ENCODE assay signal across 8 cellular contexts in the genomic region with DNA sequence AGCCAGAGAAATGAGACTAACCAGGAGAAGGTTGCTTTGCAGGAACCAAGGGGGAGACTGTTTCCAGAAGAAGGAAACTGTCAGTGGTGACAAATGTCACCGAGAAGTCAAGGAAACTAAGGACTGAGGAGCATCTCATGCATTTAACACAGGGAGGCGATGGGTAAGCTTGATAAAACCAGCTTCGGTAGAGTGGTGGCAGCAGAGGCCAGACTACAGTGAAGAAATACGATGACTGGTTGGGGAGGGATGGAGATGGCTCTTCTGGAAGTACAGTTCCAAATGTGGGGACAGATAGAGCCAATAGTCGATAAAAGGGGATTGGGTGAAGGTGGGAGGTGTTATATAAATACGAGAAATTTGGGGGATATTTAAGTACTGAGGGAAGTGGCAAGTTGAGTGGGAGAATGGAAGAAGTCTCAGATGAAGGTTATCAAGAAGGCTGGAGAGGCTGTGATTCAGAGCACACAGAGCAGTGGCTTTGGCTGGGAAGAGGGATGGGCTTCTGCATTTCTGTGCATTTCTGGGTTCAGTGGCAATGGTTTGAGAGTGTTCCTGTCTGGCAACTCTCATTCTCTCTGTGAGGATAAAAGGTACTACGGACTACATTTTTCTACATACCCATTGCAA. TPM values are rescaled to one million over a fixed set of nuclear protein-coding genes. Genes with fewer than 3 reads are reported as not detected.
DNase-seq lines count a peak whose midpoint lies in the region; ATAC-seq and TF ChIP-seq lines count a peak whose summit lies in the region.

No MANE protein-coding gene starts in this region.

- peak; percentile 70 for ATAC-seq in GM19452 (IDR thresholded peaks at IDR 0.05; ENCODE audit: unreplicated experiment)
- peak; percentile 93 for ATAC-seq in WTC11
- ATAC-seq in GM19467 (IDR thresholded peaks at IDR 0.05; ENCODE audit: unreplicated experiment) = no peak

- no peaks in the 10 kb centered on the region for H3K27me3 ChIP-seq in DOHH2 (ENCODE audit: control insufficient read depth, low read length)

- H3K9me2 ChIP-seq in DOHH2 (replicated peaks; ENCODE audit: control insufficient read depth, low read length) = no peaks in the 10 kb centered on the region

- DNase-seq in MV-4-11 (lab: John Stamatoyannopoulos, UW) (peak; percentile 58), WTC11 (ENCODE audit: low spot score) (peak; percentile 46), fibroblast of villous mesenchyme (ENCODE audit: low read depth) (peak; percentile 6), pons (ENCODE audit: low spot score) (peak; percentile 93), mesenteric fat pad (ENCODE audit: low spot score) (no peak)

- H3K4me3 ChIP-seq in DOHH2 (ENCODE audit: low read length) (no peak overlapping the region), fibroblast of villous mesenchyme (ENCODE audit: low read depth, low read length) (no peak overlapping the region)

- H3K27ac ChIP-seq in DOHH2 (ENCODE audit: low read depth, low read length) = no peak overlapping the region

- no peaks in the 10 kb centered on the region for H3K36me3 ChIP-seq in DOHH2 (ENCODE audit: control insufficient read depth, low read length)

- H3K4me3 Mint-ChIP-seq in WTC11 = no peak overlapping the region

- H3F3A ChIP-seq in DOHH2 (ENCODE audit: control insufficient read depth, insufficient read depth) = peaks cover 13% of the 10 kb centered on the region

- peak overlapping the region; percentile 37 for H3K4me2 ChIP-seq in DOHH2 (ENCODE audit: low read length)

- no peaks in the 10 kb centered on the region for H3K9me3 Mint-ChIP-seq in WTC11

- TF ChIP-seq CTCF in DOHH2 (IDR thresholded peaks at IDR 0.05; ENCODE audit: low read depth, low read length, poor library complexity, severe bottlenecking) (peak; percentile 85), WTC11 (IDR thresholded peaks at IDR 0.05) (no peak), fibroblast of villous mesenchyme (IDR thresholded peaks at IDR 0.05; ENCODE audit: insufficient read depth, low read depth, low read length) (peak; percentile 23)

- H3K9me3 ChIP-seq in DOHH2 (ENCODE audit: control insufficient read depth, insufficient read depth, low read length) = no peaks in the 10 kb centered on the region

- no peak overlapping the region for H3K27ac Mint-ChIP-seq in WTC11

- H3K36me3 Mint-ChIP-seq in WTC11 = no peaks in the 10 kb centered on the region

- H3K4me1 Mint-ChIP-seq in WTC11 = peaks cover 24% of the 10 kb centered on the region

- POLR2A ChIA-PET in WTC11 (lab: Charles Lee) = no interaction called here

- H3K79me2 ChIP-seq in DOHH2 (ENCODE audit: control insufficient read depth, low read length) = no peaks in the 10 kb centered on the region

- CTCF ChIA-PET in WTC11 (lab: Charles Lee) = interaction anchor here (1.0 to 1.3 kb wide), 6 partner anchors 57 to 270 kb away, joined by 3 to 11 read pairs (median 4); no protein-coding TSS in a partner anchor

- H3K27me3 Mint-ChIP-seq in WTC11 (ENCODE audit: low read depth) = no peaks in the 10 kb centered on the region

- no peaks in the 10 kb centered on the region for H4K20me1 ChIP-seq in DOHH2 (ENCODE audit: control insufficient read depth, insufficient read depth, low read depth, low read length)

- H3K4me1 ChIP-seq in DOHH2 (ENCODE audit: control insufficient read depth, low read length) = peaks cover 86% of the 10 kb centered on the region

TF ChIP-seq in WTC11, 78 proteins besides CTCF, POLR2A, EP300 and RAD21 (continues in another document):
- TF ChIP-seq IRF2 (CRISPR knock-in tag; IDR thresholded peaks at IDR 0.05; ENCODE audit: borderline replicate concordance, low read depth) (no peak), JUN (CRISPR knock-in tag; IDR thresholded peaks at IDR 0.05) (no peak), ATF1 (CRISPR knock-in tag; IDR thresholded peaks at IDR 0.05) (no peak), ZNF121 (CRISPR knock-in tag; IDR thresholded peaks at IDR 0.05) (no peak), PRRX2 (CRISPR knock-in tag; IDR thresholded peaks at IDR 0.05) (no peak), ZNF317 (CRISPR knock-in tag; IDR thresholded peaks at IDR 0.05; ENCODE audit: borderline replicate concordance, low read depth) (no peak)
- TF ChIP-seq, protein P1, sequence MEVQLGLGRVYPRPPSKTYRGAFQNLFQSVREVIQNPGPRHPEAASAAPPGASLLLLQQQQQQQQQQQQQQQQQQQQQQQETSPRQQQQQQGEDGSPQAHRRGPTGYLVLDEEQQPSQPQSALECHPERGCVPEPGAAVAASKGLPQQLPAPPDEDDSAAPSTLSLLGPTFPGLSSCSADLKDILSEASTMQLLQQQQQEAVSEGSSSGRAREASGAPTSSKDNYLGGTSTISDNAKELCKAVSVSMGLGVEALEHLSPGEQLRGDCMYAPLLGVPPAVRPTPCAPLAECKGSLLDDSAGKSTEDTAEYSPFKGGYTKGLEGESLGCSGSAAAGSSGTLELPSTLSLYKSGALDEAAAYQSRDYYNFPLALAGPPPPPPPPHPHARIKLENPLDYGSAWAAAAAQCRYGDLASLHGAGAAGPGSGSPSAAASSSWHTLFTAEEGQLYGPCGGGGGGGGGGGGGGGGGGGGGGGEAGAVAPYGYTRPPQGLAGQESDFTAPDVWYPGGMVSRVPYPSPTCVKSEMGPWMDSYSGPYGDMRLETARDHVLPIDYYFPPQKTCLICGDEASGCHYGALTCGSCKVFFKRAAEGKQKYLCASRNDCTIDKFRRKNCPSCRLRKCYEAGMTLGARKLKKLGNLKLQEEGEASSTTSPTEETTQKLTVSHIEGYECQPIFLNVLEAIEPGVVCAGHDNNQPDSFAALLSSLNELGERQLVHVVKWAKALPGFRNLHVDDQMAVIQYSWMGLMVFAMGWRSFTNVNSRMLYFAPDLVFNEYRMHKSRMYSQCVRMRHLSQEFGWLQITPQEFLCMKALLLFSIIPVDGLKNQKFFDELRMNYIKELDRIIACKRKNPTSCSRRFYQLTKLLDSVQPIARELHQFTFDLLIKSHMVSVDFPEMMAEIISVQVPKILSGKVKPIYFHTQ (CRISPR knock-in tag; IDR thresholded peaks at IDR 0.05) = no peak
- TF ChIP-seq, protein P2, sequence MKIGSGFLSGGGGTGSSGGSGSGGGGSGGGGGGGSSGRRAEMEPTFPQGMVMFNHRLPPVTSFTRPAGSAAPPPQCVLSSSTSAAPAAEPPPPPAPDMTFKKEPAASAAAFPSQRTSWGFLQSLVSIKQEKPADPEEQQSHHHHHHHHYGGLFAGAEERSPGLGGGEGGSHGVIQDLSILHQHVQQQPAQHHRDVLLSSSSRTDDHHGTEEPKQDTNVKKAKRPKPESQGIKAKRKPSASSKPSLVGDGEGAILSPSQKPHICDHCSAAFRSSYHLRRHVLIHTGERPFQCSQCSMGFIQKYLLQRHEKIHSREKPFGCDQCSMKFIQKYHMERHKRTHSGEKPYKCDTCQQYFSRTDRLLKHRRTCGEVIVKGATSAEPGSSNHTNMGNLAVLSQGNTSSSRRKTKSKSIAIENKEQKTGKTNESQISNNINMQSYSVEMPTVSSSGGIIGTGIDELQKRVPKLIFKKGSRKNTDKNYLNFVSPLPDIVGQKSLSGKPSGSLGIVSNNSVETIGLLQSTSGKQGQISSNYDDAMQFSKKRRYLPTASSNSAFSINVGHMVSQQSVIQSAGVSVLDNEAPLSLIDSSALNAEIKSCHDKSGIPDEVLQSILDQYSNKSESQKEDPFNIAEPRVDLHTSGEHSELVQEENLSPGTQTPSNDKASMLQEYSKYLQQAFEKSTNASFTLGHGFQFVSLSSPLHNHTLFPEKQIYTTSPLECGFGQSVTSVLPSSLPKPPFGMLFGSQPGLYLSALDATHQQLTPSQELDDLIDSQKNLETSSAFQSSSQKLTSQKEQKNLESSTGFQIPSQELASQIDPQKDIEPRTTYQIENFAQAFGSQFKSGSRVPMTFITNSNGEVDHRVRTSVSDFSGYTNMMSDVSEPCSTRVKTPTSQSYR (CRISPR knock-in tag; IDR thresholded peaks at IDR 0.05) = no peak
- TF ChIP-seq, protein P3, sequence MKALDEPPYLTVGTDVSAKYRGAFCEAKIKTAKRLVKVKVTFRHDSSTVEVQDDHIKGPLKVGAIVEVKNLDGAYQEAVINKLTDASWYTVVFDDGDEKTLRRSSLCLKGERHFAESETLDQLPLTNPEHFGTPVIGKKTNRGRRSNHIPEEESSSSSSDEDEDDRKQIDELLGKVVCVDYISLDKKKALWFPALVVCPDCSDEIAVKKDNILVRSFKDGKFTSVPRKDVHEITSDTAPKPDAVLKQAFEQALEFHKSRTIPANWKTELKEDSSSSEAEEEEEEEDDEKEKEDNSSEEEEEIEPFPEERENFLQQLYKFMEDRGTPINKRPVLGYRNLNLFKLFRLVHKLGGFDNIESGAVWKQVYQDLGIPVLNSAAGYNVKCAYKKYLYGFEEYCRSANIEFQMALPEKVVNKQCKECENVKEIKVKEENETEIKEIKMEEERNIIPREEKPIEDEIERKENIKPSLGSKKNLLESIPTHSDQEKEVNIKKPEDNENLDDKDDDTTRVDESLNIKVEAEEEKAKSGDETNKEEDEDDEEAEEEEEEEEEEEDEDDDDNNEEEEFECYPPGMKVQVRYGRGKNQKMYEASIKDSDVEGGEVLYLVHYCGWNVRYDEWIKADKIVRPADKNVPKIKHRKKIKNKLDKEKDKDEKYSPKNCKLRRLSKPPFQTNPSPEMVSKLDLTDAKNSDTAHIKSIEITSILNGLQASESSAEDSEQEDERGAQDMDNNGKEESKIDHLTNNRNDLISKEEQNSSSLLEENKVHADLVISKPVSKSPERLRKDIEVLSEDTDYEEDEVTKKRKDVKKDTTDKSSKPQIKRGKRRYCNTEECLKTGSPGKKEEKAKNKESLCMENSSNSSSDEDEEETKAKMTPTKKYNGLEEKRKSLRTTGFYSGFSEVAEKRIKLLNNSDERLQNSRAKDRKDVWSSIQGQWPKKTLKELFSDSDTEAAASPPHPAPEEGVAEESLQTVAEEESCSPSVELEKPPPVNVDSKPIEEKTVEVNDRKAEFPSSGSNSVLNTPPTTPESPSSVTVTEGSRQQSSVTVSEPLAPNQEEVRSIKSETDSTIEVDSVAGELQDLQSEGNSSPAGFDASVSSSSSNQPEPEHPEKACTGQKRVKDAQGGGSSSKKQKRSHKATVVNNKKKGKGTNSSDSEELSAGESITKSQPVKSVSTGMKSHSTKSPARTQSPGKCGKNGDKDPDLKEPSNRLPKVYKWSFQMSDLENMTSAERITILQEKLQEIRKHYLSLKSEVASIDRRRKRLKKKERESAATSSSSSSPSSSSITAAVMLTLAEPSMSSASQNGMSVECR (CRISPR knock-in tag; IDR thresholded peaks at IDR 0.05; ENCODE audit: borderline replicate concordance) = no peak
- TF ChIP-seq, protein P4, sequence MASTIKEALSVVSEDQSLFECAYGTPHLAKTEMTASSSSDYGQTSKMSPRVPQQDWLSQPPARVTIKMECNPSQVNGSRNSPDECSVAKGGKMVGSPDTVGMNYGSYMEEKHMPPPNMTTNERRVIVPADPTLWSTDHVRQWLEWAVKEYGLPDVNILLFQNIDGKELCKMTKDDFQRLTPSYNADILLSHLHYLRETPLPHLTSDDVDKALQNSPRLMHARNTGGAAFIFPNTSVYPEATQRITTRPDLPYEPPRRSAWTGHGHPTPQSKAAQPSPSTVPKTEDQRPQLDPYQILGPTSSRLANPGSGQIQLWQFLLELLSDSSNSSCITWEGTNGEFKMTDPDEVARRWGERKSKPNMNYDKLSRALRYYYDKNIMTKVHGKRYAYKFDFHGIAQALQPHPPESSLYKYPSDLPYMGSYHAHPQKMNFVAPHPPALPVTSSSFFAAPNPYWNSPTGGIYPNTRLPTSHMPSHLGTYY (CRISPR knock-in tag; IDR thresholded peaks at IDR 0.05) = no peak

RNA-seq across cellular contexts. Expression of a gene that starts 29.2 kb away (rescaled TPM):
- total RNA-seq in WTC11 (2021) (78.6 to 81.9 TPM (median 79.2 TPM) in 3 replicates), fibroblast of villous mesenchyme (49.0 and 66.9 TPM in 2 replicates), mesenteric fat pad (20.7 TPM)
